ENCODE assay signal across 8 cellular contexts in the genomic region with DNA sequence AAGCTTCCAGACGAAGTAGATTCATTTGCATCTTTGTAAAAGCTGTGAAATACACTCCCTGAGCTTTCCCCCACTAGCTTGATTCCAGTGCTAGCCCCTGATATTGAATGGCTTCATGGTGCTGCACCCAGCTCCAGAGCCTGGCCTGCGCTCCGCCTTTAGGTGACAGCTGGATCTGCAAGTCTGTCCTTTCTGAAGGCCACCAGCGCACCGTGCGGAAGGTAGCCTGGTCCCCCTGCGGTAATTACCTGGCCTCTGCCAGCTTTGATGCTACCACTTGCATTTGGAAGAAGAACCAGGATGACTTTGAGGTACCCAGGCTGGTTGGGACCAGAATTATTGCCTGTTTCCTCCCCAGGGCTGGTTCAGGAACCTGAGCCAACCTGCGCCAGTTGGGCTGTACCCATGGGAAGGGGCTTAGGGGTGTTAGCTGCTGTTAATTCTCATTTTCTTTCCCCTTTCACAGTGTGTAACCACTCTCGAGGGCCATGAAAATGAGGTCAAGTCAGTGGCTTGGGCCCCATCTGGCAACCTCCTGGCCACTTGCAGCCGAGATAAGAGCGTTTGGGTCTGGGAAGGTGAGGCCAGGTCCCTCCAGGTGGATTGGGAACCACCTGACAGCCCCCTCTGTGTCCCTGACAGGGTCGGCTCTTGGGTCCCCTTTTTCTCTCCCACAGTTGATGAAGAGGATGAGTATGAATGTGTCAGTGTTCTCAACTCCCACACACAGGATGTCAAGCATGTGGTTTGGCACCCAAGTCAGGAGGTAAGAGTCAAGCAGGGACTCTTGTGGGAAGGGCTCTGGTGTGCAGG. TPM values are rescaled to one million over a fixed set of nuclear protein-coding genes. Genes with fewer than 3 reads are reported as not detected.
DNase-seq lines count a peak whose midpoint lies in the region; ATAC-seq and TF ChIP-seq lines count a peak whose summit lies in the region.

No MANE protein-coding gene starts in this region.

- TF ChIP-seq CTCF in VCaP (conservative IDR thresholded peaks at IDR 0.05) = peak; percentile 40

- no peaks in the 10 kb centered on the region for H3K9me3 Mint-ChIP-seq in natural killer cell treated with Interleukin-12 subunit alpha and Interleukin-12 subunit beta and Interleukin-15 and Interleukin-18, amount 100 ng/mL, for 72 hours

- H3K27ac Mint-ChIP-seq in natural killer cell treated with Interleukin-12 subunit alpha and Interleukin-12 subunit beta and Interleukin-15 and Interleukin-18, amount 100 ng/mL, for 72 hours = peak overlapping the region; percentile 88 to 94

- peaks cover 37 to 39% of the 10 kb centered on the region in 2 donors for H3K4me1 Mint-ChIP-seq in natural killer cell treated with Interleukin-12 subunit alpha and Interleukin-12 subunit beta and Interleukin-15 and Interleukin-18, amount 100 ng/mL, for 72 hours (ENCODE audit: low read depth in 2 of 2)

- H3K27ac ChIP-seq in VCaP = peak overlapping the region; percentile 89

- peak in 1 of 2 donors; percentile 47 for ATAC-seq in natural killer cell treated with Interleukin-12 subunit alpha and Interleukin-12 subunit beta and Interleukin-15 and Interleukin-18, amount 100 ng/mL, for 72 hours
- ATAC-seq in HG03565 (IDR thresholded peaks at IDR 0.05; ENCODE audit: unreplicated experiment) (no peak), HG03342 (IDR thresholded peaks at IDR 0.05; ENCODE audit: unreplicated experiment) (no peak)

- peak overlapping the region; percentile 98 for H3K4me3 Mint-ChIP-seq in natural killer cell treated with Interleukin-12 subunit alpha and Interleukin-12 subunit beta and Interleukin-15 and Interleukin-18, amount 100 ng/mL, for 72 hours

- H3K27me3 Mint-ChIP-seq in natural killer cell treated with Interleukin-12 subunit alpha and Interleukin-12 subunit beta and Interleukin-15 and Interleukin-18, amount 100 ng/mL, for 72 hours = no peaks in the 10 kb centered on the region

- peaks cover 25% of the 10 kb centered on the region for H3K36me3 Mint-ChIP-seq in natural killer cell treated with Interleukin-12 subunit alpha and Interleukin-12 subunit beta and Interleukin-15 and Interleukin-18, amount 100 ng/mL, for 72 hours

- DNase-seq in GDM1 (lab: John Stamatoyannopoulos, UW) (peak; percentile 31), Kasumi-1 (lab: John Stamatoyannopoulos, UW) (peak; percentile 41 to 59), dermis blood vessel endothelial cell (peak; percentile 62), midbrain (lab: John Stamatoyannopoulos, UW) (no peak)
- DNase-seq in natural killer cell treated with Interleukin-12 subunit alpha and Interleukin-12 subunit beta and Interleukin-15 and Interleukin-18, amount 100 ng/mL, for 72 hours (ENCODE audit: low spot score) = peak; percentile 66

RNA-seq across cellular contexts. Expression of a gene that starts 1.3 kb away (rescaled TPM):
- 72.6 and 120 TPM in 2 replicates for total RNA-seq in dermis blood vessel endothelial cell
- 100 to 1,000 TPM in 1 of 2 donors, 10 to 100 TPM in 1; 98.0 to 108 TPM for total RNA-seq in natural killer cell treated with Interleukin-12 subunit alpha and Interleukin-12 subunit beta and Interleukin-15 and Interleukin-18, amount 100 ng/mL, for 72 hours

RNA-seq across cellular contexts. Expression of a gene that starts 1.6 kb away (rescaled TPM):
- 24.7 and 32.0 TPM in 2 replicates for total RNA-seq in dermis blood vessel endothelial cell
- 10 to 100 TPM; 41.4 to 49.4 TPM for total RNA-seq in natural killer cell treated with Interleukin-12 subunit alpha and Interleukin-12 subunit beta and Interleukin-15 and Interleukin-18, amount 100 ng/mL, for 72 hours

RNA-seq across cellular contexts. Expression of a gene that starts 38.0 kb away (rescaled TPM):
- 56.8 and 113 TPM in 2 replicates for total RNA-seq in dermis blood vessel endothelial cell
- 100 to 1,000 TPM; 166 to 201 TPM for total RNA-seq in natural killer cell treated with Interleukin-12 subunit alpha and Interleukin-12 subunit beta and Interleukin-15 and Interleukin-18, amount 100 ng/mL, for 72 hours

RNA-seq across cellular contexts. Expression of a gene that starts 57.8 kb away (rescaled TPM):
- total RNA-seq in dermis blood vessel endothelial cell = 7.0 and 7.7 TPM in 2 replicates
- total RNA-seq in natural killer cell treated with Interleukin-12 subunit alpha and Interleukin-12 subunit beta and Interleukin-15 and Interleukin-18, amount 100 ng/mL, for 72 hours = 10 to 100 TPM; 48.2 to 62.2 TPM

RNA-seq across cellular contexts. Expression of a gene that starts 58.7 kb away (rescaled TPM):
- 284 and 301 TPM in 2 replicates for total RNA-seq in dermis blood vessel endothelial cell
- 100 to 1,000 TPM; 153 to 206 TPM for total RNA-seq in natural killer cell treated with Interleukin-12 subunit alpha and Interleukin-12 subunit beta and Interleukin-15 and Interleukin-18, amount 100 ng/mL, for 72 hours
